8 cellular contexts compared by ENCODE assay signal in the genomic region with DNA sequence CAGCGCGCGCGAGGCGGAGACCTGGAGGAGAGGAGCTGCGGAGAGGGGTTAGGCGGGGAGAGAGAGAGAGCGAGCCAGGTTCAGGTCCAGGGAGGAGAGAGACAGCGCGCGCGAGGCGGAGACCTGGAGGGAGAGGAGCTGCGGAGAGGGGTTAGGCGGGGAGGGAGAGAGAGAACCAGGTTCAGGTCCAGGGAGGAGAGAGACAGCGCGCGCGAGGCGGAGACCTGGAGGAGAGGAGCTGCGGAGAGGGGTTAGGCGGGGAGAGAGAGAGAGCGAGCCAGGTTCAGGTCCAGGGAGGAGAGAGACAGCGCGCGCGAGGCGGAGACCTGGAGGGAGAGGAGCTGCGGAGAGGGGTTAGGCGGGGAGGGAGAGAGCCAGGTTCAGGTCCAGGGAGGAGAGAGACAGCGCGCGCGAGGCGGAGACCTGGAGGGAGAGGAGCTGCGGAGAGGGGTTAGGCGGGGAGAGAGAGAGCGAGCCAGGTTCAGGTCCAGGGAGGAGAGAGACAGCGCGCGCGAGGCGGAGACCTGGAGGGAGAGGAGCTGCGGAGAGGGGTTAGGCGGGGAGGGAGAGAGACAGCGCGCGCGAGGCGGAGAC. TPM values are rescaled to one million over a fixed set of nuclear protein-coding genes. Genes with fewer than 3 reads are reported as not detected.
DNase-seq lines count a peak whose midpoint lies in the region; ATAC-seq and TF ChIP-seq lines count a peak whose summit lies in the region.
"Not testable (repeated sequence)": the region's sequence is repeated elsewhere in the genome, so short reads cannot be mapped to it uniquely, and the experiment has no call there.

No MANE protein-coding gene starts in this region.

- not testable (repeated sequence) for H3K56ac ChIP-seq in IMR-90 (ENCODE audit: extremely low read depth, insufficient read depth, low read length)

- not testable (repeated sequence) for ATAC-seq in IMR-90 (ENCODE audit: low read depth); T-helper 17 cell; thoracic aorta (ENCODE audit: insufficient number of reproducible peaks, low FRiP score, low read depth)

- H3K4me3 ChIP-seq in CD4-positive, alpha-beta memory T cell (ENCODE audit: low read length in 2 of 2): peak overlapping the region in 1 of 2 donors; percentile 62
- H3K4me3 ChIP-seq in IMR-90 (ENCODE audit: insufficient read depth, low read depth, low read length) (peak overlapping the region; percentile 79), adipocyte (ENCODE audit: low read length) (peak overlapping the region; percentile 83), epithelial cell of esophagus (ENCODE audit: low read length) (peak overlapping the region; percentile 74), thoracic aorta (peak overlapping the region; percentile 99)

- not testable (repeated sequence) for H3K9me3 ChIP-seq in CD4-positive, alpha-beta memory T cell (ENCODE audit: control insufficient read depth in 1 of 2, low read length in 2 of 2); IMR-90 (ENCODE audit: control insufficient read depth, insufficient read depth, low read length); T-helper 17 cell (ENCODE audit: control insufficient read depth, low read length, poor library complexity, severe bottlenecking); adipocyte (ENCODE audit: control insufficient read depth, low read length); thoracic aorta

- peaks cover 6 to 20% (median 15%) of the 10 kb centered on the region in 4 donors for H3K4me1 Mint-ChIP-seq in CD4-positive, alpha-beta memory T cell
- H3K4me1 Mint-ChIP-seq in T-helper 17 cell (peaks cover 10% of the 10 kb centered on the region), osteocyte (ENCODE audit: unreplicated experiment) (peaks cover 19% of the 10 kb centered on the region)

- H2BK15ac ChIP-seq in IMR-90 (ENCODE audit: low read depth, low read length): not testable (repeated sequence)

- peak overlapping the region; percentile 52 for H2AK9ac ChIP-seq in IMR-90 (replicated peaks; ENCODE audit: low read depth, low read length, poor library complexity)

- H3K9me3 Mint-ChIP-seq in CD4-positive, alpha-beta memory T cell; osteocyte (ENCODE audit: unreplicated experiment): not testable (repeated sequence)

- DNase-seq in CD4-positive, alpha-beta memory T cell; IMR-90; T-helper 17 cell; adipocyte (ENCODE audit: low read depth); epithelial cell of esophagus (ENCODE audit: low read depth); osteocyte (ENCODE audit: extremely low spot score, unreplicated experiment); thoracic aorta (ENCODE audit: low spot score): not testable (repeated sequence)
- DNase-seq in left kidney (ENCODE audit: low read depth, low spot score): peak; percentile 19

- TF ChIP-seq POLR2A in IMR-90 (IDR thresholded peaks at IDR 0.05; ENCODE audit: low read depth, low read length): not testable (repeated sequence)

- peak overlapping the region; percentile 57 to 94 (median 79) for H3K4me3 Mint-ChIP-seq in CD4-positive, alpha-beta memory T cell
- H3K4me3 Mint-ChIP-seq in T-helper 17 cell (peak overlapping the region; percentile 97), osteocyte (ENCODE audit: unreplicated experiment) (peak overlapping the region; percentile 87)

- not testable (repeated sequence) for H3K4ac ChIP-seq in IMR-90 (ENCODE audit: low read depth, low read length)

- WGBS in IMR-90 (ENCODE audit: extremely low coverage in 2 of 2, insufficient read length in 1 of 2), 2 experiments: no CpG with 5 or more reads among the region's 50 CpGs

- TF ChIP-seq RAD21 in IMR-90 (IDR thresholded peaks at IDR 0.05; ENCODE audit: low read length): not testable (repeated sequence)

- peaks cover 15 to 33% of the 10 kb centered on the region in 2 experiments for H3K79me1 ChIP-seq in IMR-90 (ENCODE audit: low read depth in 1 of 2, low read length in 2 of 2)

- H3K4me1 ChIP-seq in CD4-positive, alpha-beta memory T cell (ENCODE audit: insufficient read depth, low read length): peaks cover 30% of the 10 kb centered on the region
- not testable (repeated sequence) for H3K4me1 ChIP-seq in IMR-90 (ENCODE audit: control insufficient read depth, insufficient read depth, low read length)
- peaks cover 20% of the 10 kb centered on the region for H3K4me1 ChIP-seq in adipocyte (ENCODE audit: control insufficient read depth, insufficient read depth, low read length)
- H3K4me1 ChIP-seq in thoracic aorta (ENCODE audit: control insufficient read depth in 1 of 2, low read depth in 2 of 2): peaks cover 4 to 27% of the 10 kb centered on the region in 2 donors

- H3K36me3 ChIP-seq in CD4-positive, alpha-beta memory T cell (ENCODE audit: insufficient read depth, low read length); adipocyte (ENCODE audit: control insufficient read depth, insufficient read depth, low read length, severe bottlenecking); thoracic aorta: not testable (repeated sequence)
- H3K36me3 ChIP-seq in IMR-90 (ENCODE audit: control insufficient read depth, insufficient read depth, low read length): peaks cover 12% of the 10 kb centered on the region

- H3K14ac ChIP-seq in IMR-90 (replicated peaks; ENCODE audit: low read depth, low read length): not testable (repeated sequence)

- POLR2A ChIA-PET in CD4-positive, alpha-beta memory T cell (lab: Charles Lee; ENCODE audit: partially characterized antibody): interaction anchor here (0.7 to 3.9 kb wide), 6 partner anchors 11 to 285 kb away, joined by 3 to 22 read pairs (median 9); a partner anchor contains a TSS
- POLR2A ChIA-PET in IMR-90 (lab: Charles Lee; ENCODE audit: unreplicated experiment): interaction anchor here (0.6 kb wide), 2 partner anchors 83 to 316 kb away, joined by 3 to 4 read pairs; no protein-coding TSS in a partner anchor

- peak overlapping the region; percentile 64; the same call in 1 of the 2 replicates for H3K4me2 ChIP-seq in IMR-90 (ENCODE audit: low read depth, low read length)

- H3K9ac ChIP-seq in IMR-90 (ENCODE audit: low read depth, low read length): not testable (repeated sequence)
- peak overlapping the region; percentile 87 for H3K9ac ChIP-seq in adipocyte (ENCODE audit: low read length)

- not testable (repeated sequence) for H3K23ac ChIP-seq in IMR-90 (ENCODE audit: low read depth, low read length)

- not testable (repeated sequence) for H2BK5ac ChIP-seq in IMR-90 (ENCODE audit: low read depth, low read length, poor library complexity, severe bottlenecking)

- not testable (repeated sequence) for H4K5ac ChIP-seq in IMR-90 (ENCODE audit: low read depth, low read length)

- not testable (repeated sequence) for H3K18ac ChIP-seq in IMR-90 (ENCODE audit: low read depth, low read length)

- not testable (repeated sequence) for H2BK120ac ChIP-seq in IMR-90 (ENCODE audit: low read depth, low read length)

- not testable (repeated sequence) for TF ChIP-seq CTCF in IMR-90 (conservative IDR thresholded peaks at IDR 0.05; ENCODE audit: low read depth, low read length); epithelial cell of esophagus (IDR thresholded peaks at IDR 0.05; ENCODE audit: insufficient read depth, low read depth, low read length, missing control alignments); osteocyte (IDR thresholded peaks at IDR 0.05); thoracic aorta (IDR thresholded peaks at IDR 0.05)

- H2BK20ac ChIP-seq in IMR-90 (ENCODE audit: low read depth, low read length): not testable (repeated sequence)

- H4K20me1 ChIP-seq in IMR-90 (ENCODE audit: insufficient read depth, low read length): not testable (repeated sequence)

- H3K27me3 ChIP-seq in CD4-positive, alpha-beta memory T cell (ENCODE audit: insufficient read depth, low read length); IMR-90 (ENCODE audit: control insufficient read depth, insufficient read depth, low read length); thoracic aorta (replicated peaks; ENCODE audit: insufficient read depth): not testable (repeated sequence)
- H3K27me3 ChIP-seq in adipocyte (replicated peaks; ENCODE audit: control insufficient read depth, insufficient read depth, low read length): peaks cover 30% of the 10 kb centered on the region

- not testable (repeated sequence) for H2AK5ac ChIP-seq in IMR-90 (ENCODE audit: low read depth, low read length)

- CTCF ChIA-PET in CD4-positive, alpha-beta memory T cell (lab: Charles Lee; ENCODE audit: partially characterized antibody): interaction anchor here (1.4 to 1.7 kb wide), 2 partner anchors 28 to 30 kb away, joined by 4 to 15 read pairs; no protein-coding TSS in a partner anchor
- CTCF ChIA-PET in IMR-90 (lab: Yijun Ruan, JAX): not testable (repeated sequence)

- peak overlapping the region in 1 of 7 donors; percentile 78 for H3K27ac Mint-ChIP-seq in CD4-positive, alpha-beta memory T cell
- H3K27ac Mint-ChIP-seq in T-helper 17 cell: peak overlapping the region; percentile 72
- not testable (repeated sequence) for H3K27ac Mint-ChIP-seq in osteocyte (ENCODE audit: unreplicated experiment)

- not testable (repeated sequence) for H4K8ac ChIP-seq in IMR-90 (ENCODE audit: low read depth in 2 of 2, low read length in 2 of 2)

- BruUV-seq in IMR-90 (replicated peaks; lab: Mats Ljungman, UMichigan): not testable (repeated sequence)

- H3K9me1 ChIP-seq in IMR-90 (ENCODE audit: insufficient read depth, low read length): not testable (repeated sequence)

- intact Hi-C loops in CD4-positive, alpha-beta memory T cell (cut with micrococcal nuclease): not testable (repeated sequence)
- intact Hi-C loops in IMR-90 (cut with micrococcal nuclease): loop anchor here (10.0 kb wide), 1 partner anchor 430 kb away; no protein-coding TSS in a partner anchor

- dilution Hi-C loops in IMR-90 (cut with HindIII; ENCODE audit: low sequenced_read_pairs, unreplicated experiment): not testable (repeated sequence)

- not testable (repeated sequence) for H2AFZ ChIP-seq in IMR-90 (replicated peaks; ENCODE audit: low read length, poor library complexity)

- peaks cover 0 to 13% of the 10 kb centered on the region in 2 donors for H3K36me3 Mint-ChIP-seq in CD4-positive, alpha-beta memory T cell
- not testable (repeated sequence) for H3K36me3 Mint-ChIP-seq in T-helper 17 cell (ENCODE audit: low read depth); osteocyte (ENCODE audit: unreplicated experiment)

- H3K27ac ChIP-seq in CD4-positive, alpha-beta memory T cell (ENCODE audit: low read depth, low read length); IMR-90 (ENCODE audit: insufficient read depth, low read length); thoracic aorta: not testable (repeated sequence)

- not testable (repeated sequence) for H3K27me3 Mint-ChIP-seq in CD4-positive, alpha-beta memory T cell; osteocyte (ENCODE audit: unreplicated experiment)
- peaks cover 18% of the 10 kb centered on the region for H3K27me3 Mint-ChIP-seq in T-helper 17 cell

- not testable (repeated sequence) for H4K91ac ChIP-seq in IMR-90 (ENCODE audit: insufficient read depth, low read depth, low read length)

- in situ Hi-C loops in IMR-90 (cut with MboI; ENCODE audit: low sequenced_read_pairs): not testable (repeated sequence)

RNA-seq across cellular contexts. Expression of a gene that starts 31.4 kb away (rescaled TPM):
- total RNA-seq in CD4-positive, alpha-beta memory T cell: 10 to 100 TPM; 83.0 to 96.1 TPM
- polyA plus RNA-seq in CD4-positive, alpha-beta memory T cell: 10 to 100 TPM; 32.0 to 42.8 TPM
- total RNA-seq in IMR-90 (2012; rRNA removed): 47.5 and 50.8 TPM in 2 replicates
- polyA plus RNA-seq in IMR-90 (2012; rRNA removed): 34.0 and 35.1 TPM in 2 replicates
- polyA plus RNA-seq in IMR-90 (2012; cell fraction: cytosol; rRNA removed): 15.1 and 18.7 TPM in 2 replicates
- polyA plus RNA-seq in IMR-90 (2012; cell fraction: nucleus; rRNA removed; ENCODE audit: low replicate concordance): 108 and 144 TPM in 2 replicates
- total RNA-seq in T-helper 17 cell: 10 to 100 TPM; 71.3 to 86.3 TPM
- total RNA-seq in osteocyte: 70.0 and 81.4 TPM in 2 replicates
- 10 to 100 TPM; 34.5 to 79.7 TPM for total RNA-seq in thoracic aorta

RNA-seq across cellular contexts. Expression of a gene that starts 49.9 kb away (rescaled TPM):
- total RNA-seq in CD4-positive, alpha-beta memory T cell: 1 to 10 TPM; 2.8 to 3.1 TPM
- polyA plus RNA-seq in CD4-positive, alpha-beta memory T cell: 1 to 10 TPM; 2.2 to 2.8 TPM
- total RNA-seq in IMR-90 (2012; rRNA removed): 0.56 and 0.72 TPM in 2 replicates
- 1.3 and 1.5 TPM in 2 replicates for polyA plus RNA-seq in IMR-90 (2012; rRNA removed)
- 1.0 and 1.8 TPM in 2 replicates for polyA plus RNA-seq in IMR-90 (2012; cell fraction: cytosol; rRNA removed)
- 2.0 and 2.3 TPM in 2 replicates for polyA plus RNA-seq in IMR-90 (2012; cell fraction: nucleus; rRNA removed; ENCODE audit: low replicate concordance)
- 1 to 10 TPM; 1.1 to 1.6 TPM for total RNA-seq in T-helper 17 cell
- 1.2 and 1.7 TPM in 2 replicates for total RNA-seq in osteocyte
- 1 to 10 TPM; 1.6 to 1.8 TPM for total RNA-seq in thoracic aorta
